25 cellular contexts compared by ENCODE assay signal in genomic region chr3:110296885-110297284, GRCh38.
DNase-seq lines count a peak whose midpoint lies in the region; ATAC-seq, FAIRE-seq and TF ChIP-seq lines count a peak whose summit lies in the region.
"Had no signal": no experiment of that assay in that cellular context is flagged by ENCODE, and none has a peak within 500 bp of the region (broad histone marks: within the 10 kb centered on the region; RNA-seq: fewer than 3 reads in every experiment).

No MANE protein-coding gene starts in this region.

- no peak overlapping the region for H3K27ac ChIP-seq in fibroblast of lung (ENCODE audit: insufficient read depth, low read length)
- H3K27ac ChIP-seq in neuronal stem cell (replicated peaks; ENCODE audit: low read length), result no peak overlapping the region
- H3K27ac ChIP-seq in HepG2 (ENCODE audit: extremely low read length, insufficient read depth, low read length), result no peak overlapping the region
- no peak overlapping the region for H3K27ac ChIP-seq in tibial artery
- H3K27ac ChIP-seq: prostate gland had no signal

- H3K4ac ChIP-seq in neuronal stem cell (ENCODE audit: low read length), result no peak overlapping the region

- no peak for ATAC-seq in HepG2
- ATAC-seq: left ventricle myocardium superior, mucosa of descending colon had no signal

- no peak overlapping the region for H3K18ac ChIP-seq in neuronal stem cell (ENCODE audit: low read length)

- TF ChIP-seq EP300 in HepG2 (IDR thresholded peaks at IDR 0.05; ENCODE audit: low read depth in 2 of 2, low read length in 2 of 2) (no peak), HepG2 (CRISPR knock-in tag; IDR thresholded peaks at IDR 0.05; ENCODE audit: borderline replicate concordance) (no peak)

- no peak overlapping the region for H2BK120ac ChIP-seq in neuronal stem cell (ENCODE audit: low read depth, low read length)

- TF ChIP-seq RAD21 in HepG2 (CRISPR knock-in tag; IDR thresholded peaks at IDR 0.05), result no peak

- in situ Hi-C loops in HepG2 (cut with HindIII; ENCODE audit: extremely low pct_ligation_motif_present, low pct_unique_long_range_greater_than_20kb), result no loop called here

- no peak overlapping the region for H4K8ac ChIP-seq in neuronal stem cell (ENCODE audit: low read depth, low read length)

- POLR2A ChIA-PET in HepG2 (lab: Yijun Ruan, JAX), result no interaction called here

- no peak overlapping the region for H3K23ac ChIP-seq in neuronal stem cell (ENCODE audit: low read depth, low read length, poor library complexity)

- H4K91ac ChIP-seq in neuronal stem cell (ENCODE audit: low read depth, low read length, poor library complexity), result no peak overlapping the region

- H3K4me1 ChIP-seq in Loucy (ENCODE audit: insufficient read depth, low read length, poor library complexity, severe bottlenecking) (peaks cover 7% of the 10 kb centered on the region), fibroblast of lung (ENCODE audit: control insufficient read depth, extremely low read depth, insufficient read depth, low read length) (no peaks in the 10 kb centered on the region), neuronal stem cell (ENCODE audit: control insufficient read depth in 2 of 2, insufficient read depth in 1 of 2, low read depth in 1 of 2, low read length in 2 of 2) (no peaks in the 10 kb centered on the region), HepG2 (ENCODE audit: insufficient read depth, low read length) (no peaks in the 10 kb centered on the region), tibial artery (no peaks in the 10 kb centered on the region)
- H3K4me1 ChIP-seq: prostate gland had no signal

- intact Hi-C loops in HepG2 (cut with micrococcal nuclease; ENCODE audit: unreplicated experiment) (no loop called here), tibial artery (cut with DNase I; ENCODE audit: low total_unique reads) (no loop called here)

- no peak for TF ChIP-seq CTCF in AG10803 (conservative IDR thresholded peaks at IDR 0.05; ENCODE audit: low read length)
- TF ChIP-seq CTCF in Loucy (conservative IDR thresholded peaks at IDR 0.05; ENCODE audit: low read length), result no peak
- no peak for TF ChIP-seq CTCF in fibroblast of lung (conservative IDR thresholded peaks at IDR 0.05 in 1 of 2, IDR thresholded peaks at IDR 0.05 in 1 of 2; ENCODE audit: low read depth in 1 of 2, low read length in 2 of 2)
- no peak for TF ChIP-seq CTCF in HepG2 (CRISPR knock-in tag; IDR thresholded peaks at IDR 0.05)
- TF ChIP-seq CTCF in tibial artery (IDR thresholded peaks at IDR 0.05), result no peak

- no peak for FAIRE-seq in HepG2 (lab: Jason Lieb, UNC)
- FAIRE-seq: frontal cortex, GM12892 had no signal

- H3K9me2 ChIP-seq in Loucy (replicated peaks; ENCODE audit: low read depth, low read length), result no peaks in the 10 kb centered on the region

- no peak overlapping the region for H2AK5ac ChIP-seq in neuronal stem cell (ENCODE audit: low read depth, low read length)

- no peaks in the 10 kb centered on the region for H4K20me1 ChIP-seq in Loucy (ENCODE audit: insufficient read depth, low read length, poor library complexity, severe bottlenecking)
- H4K20me1 ChIP-seq in fibroblast of lung (ENCODE audit: control insufficient read depth, extremely low read depth, insufficient read depth, low read length), result no peaks in the 10 kb centered on the region
- H4K20me1 ChIP-seq in HepG2 (ENCODE audit: insufficient read depth, low read length), result no peaks in the 10 kb centered on the region

- H3K9ac ChIP-seq in Loucy (ENCODE audit: low read depth, low read length, poor library complexity, severe bottlenecking) (no peak overlapping the region), fibroblast of lung (ENCODE audit: insufficient read depth, low read length) (no peak overlapping the region), neuronal stem cell (ENCODE audit: low read depth, low read length, poor library complexity) (no peak overlapping the region), HepG2 (ENCODE audit: insufficient read depth, low read depth, low read length) (no peak overlapping the region)

- no peak overlapping the region for H2BK5ac ChIP-seq in neuronal stem cell (ENCODE audit: low read length)

- H3K4me3 ChIP-seq in AG10803 (ENCODE audit: low read length) (no peak overlapping the region), Loucy (ENCODE audit: low read length, poor library complexity, severe bottlenecking) (no peak overlapping the region), fibroblast of lung (replicated peaks in 1 of 4; ENCODE audit: control extremely low read depth in 1 of 4, insufficient read depth in 1 of 4, low read depth in 3 of 4, low read length in 4 of 4) (no peak overlapping the region), neuronal stem cell (ENCODE audit: low read length in 2 of 2) (no peak overlapping the region), HepG2 (replicated peaks in 1 of 3; ENCODE audit: insufficient read depth in 1 of 3, low read depth in 2 of 3, low read length in 3 of 3) (no peak overlapping the region), tibial artery (no peak overlapping the region)
- H3K4me3 ChIP-seq: mucosa of descending colon, prostate gland had no signal

- H2BK15ac ChIP-seq in neuronal stem cell (ENCODE audit: low read length), result no peak overlapping the region

- WGBS in neuronal stem cell (ENCODE audit: extremely low coverage in 2 of 2, insufficient read length in 2 of 2, insufficient replicate concordance in 1 of 2), 2 donors, result no CpG with 5 or more reads among the region's 1 CpG
- 6% methylated on average over 1 of the region's 1 CpG for WGBS in HepG2 (ENCODE audit: low lambda C conversion rate)

- DNase-seq in AG10803 (ENCODE audit: low read depth) (peak; percentile 54), fibroblast of lung (ENCODE audit: low read depth in 2 of 2) (peak; percentile 11 to 60), neuronal stem cell (ENCODE audit: low spot score) (no peak), HepG2 (ENCODE audit: low spot score) (no peak), NCI-H146 treated with DMSO at 0.1 percent for 48 hours (lab: John Stamatoyannopoulos, UW; ENCODE audit: unreplicated experiment) (no peak), amniotic stem cell (lab: John Stamatoyannopoulos, UW) (no peak), tibial artery (no peak)
- DNase-seq: activated CD4-positive, alpha-beta T cell treated with anti-CD3 and anti-CD28 coated beads, Interleukin-2, amount 50 U/mL, for 48 hours; activated CD4-positive, CD25-positive, alpha-beta regulatory T cell; activated CD8-positive, alpha-beta memory T cell treated with anti-CD3 and anti-CD28 coated beads, Interleukin-2, amount 50 U/mL, for 4 hours; activated effector memory CD4-positive, alpha-beta T cell treated with Interleukin-2 at 50 U/mL for 16 hours; activated naive CD8-positive, alpha-beta T cell treated with anti-CD3 and anti-CD28 coated beads, Interleukin-2, amount 10 ng/mL, durations not matched to agents 7 days and 5 days; C1 segment of cervical spinal cord; DND-41; effector memory CD4-positive, alpha-beta T cell; erythroblast; left ventricle myocardium superior; mucosa of descending colon; NCI-H1417 treated with DMSO at 0.1 percent for 48 hours; NCI-H446 treated with DMSO at 0.1 percent for 48 hours; Right ventricle myocardium superior had no signal

- no peaks in the 10 kb centered on the region for H3K79me1 ChIP-seq in neuronal stem cell (ENCODE audit: low read depth, low read length)

- H3K27me3 ChIP-seq in Loucy (ENCODE audit: insufficient read depth, low read length, poor library complexity, severe bottlenecking) (no peaks in the 10 kb centered on the region), fibroblast of lung (ENCODE audit: control insufficient read depth, insufficient read depth, low read length) (no peaks in the 10 kb centered on the region), neuronal stem cell (ENCODE audit: control insufficient read depth in 3 of 3, insufficient read depth in 3 of 3, low read depth in 1 of 3, low read length in 3 of 3) (no peaks in the 10 kb centered on the region), HepG2 (ENCODE audit: control insufficient read depth in 1 of 2, insufficient read depth in 2 of 2, low read length in 2 of 2) (no peaks in the 10 kb centered on the region; a peak in 1 of 5 replicates), tibial artery (no peaks in the 10 kb centered on the region)

- H3K4me2 ChIP-seq in Loucy (ENCODE audit: low read depth, low read length, poor library complexity, severe bottlenecking), result no peak overlapping the region
- no peak overlapping the region for H3K4me2 ChIP-seq in fibroblast of lung (ENCODE audit: extremely low read depth, insufficient read depth, low read length)
- no peak overlapping the region for H3K4me2 ChIP-seq in neuronal stem cell (ENCODE audit: insufficient read depth, low read length, poor library complexity, severe bottlenecking)
- H3K4me2 ChIP-seq in HepG2 (ENCODE audit: low read depth, low read length), result no peak overlapping the region

- H2BK12ac ChIP-seq in neuronal stem cell (ENCODE audit: low read length), result no peak overlapping the region

- H2AFZ ChIP-seq in Loucy (ENCODE audit: low read length) (peak overlapping the region; percentile 26; the same call in 1 of the 2 replicates), fibroblast of lung (ENCODE audit: low read length) (no peak overlapping the region), neuronal stem cell (ENCODE audit: low read length) (peak overlapping the region; percentile 37), HepG2 (ENCODE audit: low read length) (no peak overlapping the region)

- no peaks in the 10 kb centered on the region for H3K36me3 ChIP-seq in Loucy (ENCODE audit: insufficient read depth, low read length)
- no peaks in the 10 kb centered on the region for H3K36me3 ChIP-seq in fibroblast of lung (ENCODE audit: control insufficient read depth, insufficient read depth, low read length)
- H3K36me3 ChIP-seq in neuronal stem cell (replicated peaks in 1 of 2; ENCODE audit: control insufficient read depth in 2 of 2, insufficient read depth in 2 of 2, low read length in 2 of 2), result no peaks in the 10 kb centered on the region
- no peaks in the 10 kb centered on the region for H3K36me3 ChIP-seq in HepG2 (replicated peaks in 1 of 2; ENCODE audit: control insufficient read depth in 1 of 2, insufficient read depth in 2 of 2, low read length in 2 of 2)
- H3K36me3 ChIP-seq in tibial artery, result no peaks in the 10 kb centered on the region
- H3K36me3 ChIP-seq: prostate gland had no signal

- no peak for TF ChIP-seq POLR2A in HepG2 (IDR thresholded peaks at IDR 0.05; ENCODE audit: insufficient read depth in 1 of 2, low read depth in 2 of 2, low read length in 2 of 2)

- H3K79me2 ChIP-seq in Loucy (ENCODE audit: insufficient read depth, low read length), result no peaks in the 10 kb centered on the region
- H3K79me2 ChIP-seq in fibroblast of lung (ENCODE audit: control insufficient read depth, insufficient read depth, low read length), result no peaks in the 10 kb centered on the region
- no peaks in the 10 kb centered on the region for H3K79me2 ChIP-seq in HepG2 (ENCODE audit: insufficient read depth, low read length)

- H3K9me3 ChIP-seq in Loucy (ENCODE audit: insufficient read depth, low read depth, low read length), result peaks cover 7% of the 10 kb centered on the region; the same call in 1 of the 2 replicates
- H3K9me3 ChIP-seq in fibroblast of lung (ENCODE audit: control insufficient read depth, insufficient read depth, low read depth, low read length), result no peaks in the 10 kb centered on the region
- peaks cover 2 to 20% of the 10 kb centered on the region in 2 donors for H3K9me3 ChIP-seq in neuronal stem cell (replicated peaks in 1 of 2; ENCODE audit: control insufficient read depth in 2 of 2, insufficient read depth in 1 of 2, low read depth in 1 of 2, low read length in 2 of 2)
- H3K9me3 ChIP-seq in HepG2 (ENCODE audit: low read length), result peaks cover 32% of the 10 kb centered on the region
- no peaks in the 10 kb centered on the region for H3K9me3 ChIP-seq in tibial artery
- H3K9me3 ChIP-seq: prostate gland had no signal

- CTCF ChIA-PET in HepG2 (lab: Yijun Ruan, JAX; ENCODE audit: low intra/inter-chr PET ratio, low total read pairs), result no interaction called here

- H3F3A ChIP-seq in Loucy (ENCODE audit: low read depth), result no peaks in the 10 kb centered on the region

- no peak overlapping the region for H3K14ac ChIP-seq in neuronal stem cell (ENCODE audit: low read length)

- no TSS peak for BruUV-seq in HepG2 (replicated peaks; lab: Mats Ljungman, UMichigan)

Comparison
In these comparisons a context has a peak if more than half of its experiments do, and no peak if none do; other contexts are left out.
1. DNase-seq: peak in AG10803 (single experiment) and fibroblast of lung (2 of 2); none in neuronal stem cell (single experiment), HepG2 (single experiment), NCI-H146 treated with DMSO at 0.1 percent for 48 hours (single experiment), amniotic stem cell (single experiment) and tibial artery (0 of 2).
2. H2AFZ ChIP-seq: peak in Loucy (single experiment) and neuronal stem cell (single experiment); none in fibroblast of lung (single experiment) and HepG2 (single experiment).